ENCODE assay signal across 8 cellular contexts in genomic region chr5:180811623-180812119, GRCh38. TPM values are rescaled to one million over a fixed set of nuclear protein-coding genes. Genes with fewer than 3 reads are reported as not detected.
DNase-seq lines count a peak whose midpoint lies in the region; ATAC-seq and TF ChIP-seq lines count a peak whose summit lies in the region.

No MANE protein-coding gene starts in this region.

- peak overlapping the region; percentile 88 for H3K27ac Mint-ChIP-seq in endodermal cell
- peak overlapping the region; percentile 93 for H3K27ac Mint-ChIP-seq in progenitor cell of endocrine pancreas

- intact Hi-C loops in PC-3 (cut with micrococcal nuclease), result no loop called here

- H3K9me3 ChIP-seq in DND-41 (ENCODE audit: insufficient read depth, low read length, severe bottlenecking) (no peaks in the 10 kb centered on the region), PC-3 (ENCODE audit: low read length) (no peaks in the 10 kb centered on the region), endodermal cell (ENCODE audit: control insufficient read depth, low read length) (no peaks in the 10 kb centered on the region)

- H3K9me3 Mint-ChIP-seq in endodermal cell (no peaks in the 10 kb centered on the region), progenitor cell of endocrine pancreas (ENCODE audit: low read depth) (no peaks in the 10 kb centered on the region)

- H3K9ac ChIP-seq in DND-41 (ENCODE audit: low read depth, low read length) (peak overlapping the region; percentile 96), PC-3 (ENCODE audit: low read length) (no peak overlapping the region), endodermal cell (ENCODE audit: extremely low read depth, low read length, poor library complexity, severe bottlenecking) (no peak overlapping the region)

- CTCF ChIA-PET in PC-3 (lab: Charles Lee), result no interaction called here

- H3K36me3 ChIP-seq in DND-41 (ENCODE audit: insufficient read depth, low read length) (peaks cover 19% of the 10 kb centered on the region), PC-3 (ENCODE audit: low read depth, low read length) (no peaks in the 10 kb centered on the region), endodermal cell (ENCODE audit: control insufficient read depth, insufficient read depth, low read length) (no peaks in the 10 kb centered on the region)

- peaks cover 10% of the 10 kb centered on the region for H3K36me3 Mint-ChIP-seq in endodermal cell (ENCODE audit: low read depth)
- peaks cover 2% of the 10 kb centered on the region for H3K36me3 Mint-ChIP-seq in progenitor cell of endocrine pancreas (ENCODE audit: insufficient read depth)

- TF ChIP-seq CTCF in DND-41 (IDR thresholded peaks at IDR 0.05; ENCODE audit: borderline replicate concordance, extremely low read depth, low read length, poor library complexity, severe bottlenecking) (no peak), PC-3 (conservative IDR thresholded peaks at IDR 0.05; ENCODE audit: low read depth, low read length) (no peak), endodermal cell (conservative IDR thresholded peaks at IDR 0.05) (no peak), progenitor cell of endocrine pancreas (IDR thresholded peaks at IDR 0.05; ENCODE audit: unreplicated experiment) (no peak)

- H3K9me2 ChIP-seq in PC-3 (replicated peaks; ENCODE audit: low read length), result no peaks in the 10 kb centered on the region

- WGBS in endodermal cell (ENCODE audit: insufficient coverage in 1 of 2, insufficient read length in 1 of 2), 2 experiments, result 92 to 97% methylated on average over 9 to 10 of the region's 10 CpGs

- H3K79me2 ChIP-seq in DND-41 (ENCODE audit: insufficient read depth, low read length), result peaks cover 37% of the 10 kb centered on the region
- peaks cover 36% of the 10 kb centered on the region for H3K79me2 ChIP-seq in PC-3 (ENCODE audit: low read length)

- H4K20me1 ChIP-seq in DND-41 (ENCODE audit: insufficient read depth, low read length), result no peaks in the 10 kb centered on the region
- no peaks in the 10 kb centered on the region for H4K20me1 ChIP-seq in PC-3 (ENCODE audit: low read length)

- H3K4me3 Mint-ChIP-seq in endodermal cell (peak overlapping the region; percentile 75), progenitor cell of endocrine pancreas (ENCODE audit: low read depth) (peak overlapping the region; percentile 95)

- H3K4me2 ChIP-seq in DND-41 (ENCODE audit: insufficient read depth, low read length) (peak overlapping the region; percentile 90), PC-3 (ENCODE audit: low read length) (peak overlapping the region; percentile 92)

- H3F3A ChIP-seq in PC-3 (ENCODE audit: low read length, unreplicated experiment), result no peaks in the 10 kb centered on the region

- H3K4me1 Mint-ChIP-seq in endodermal cell, result peaks cover 35% of the 10 kb centered on the region
- H3K4me1 Mint-ChIP-seq in progenitor cell of endocrine pancreas (ENCODE audit: low read depth), result peaks cover 49% of the 10 kb centered on the region

- ATAC-seq in DND-41 (ENCODE audit: insufficient read depth, low read depth), result no peak
- ATAC-seq in PC-3, result no peak
- ATAC-seq in GM18511 (IDR thresholded peaks at IDR 0.05; ENCODE audit: unreplicated experiment), result no peak

- peaks cover 52% of the 10 kb centered on the region for H3K4me1 ChIP-seq in DND-41 (ENCODE audit: insufficient read depth, low read length)
- H3K4me1 ChIP-seq in PC-3 (ENCODE audit: insufficient read depth, low read length), result peaks cover 39% of the 10 kb centered on the region
- peaks cover 14% of the 10 kb centered on the region for H3K4me1 ChIP-seq in endodermal cell (ENCODE audit: control insufficient read depth, insufficient read depth, low read length)

- H3K27ac ChIP-seq in DND-41 (ENCODE audit: low read length) (0 out of 2 replicates have a peak overlapping the region, but pooled peaks have one; percentile 99), PC-3 (ENCODE audit: low read length) (no peak overlapping the region), endodermal cell (ENCODE audit: low read depth, low read length) (no peak overlapping the region)

- H3K27me3 ChIP-seq in DND-41 (ENCODE audit: insufficient read depth, low read length, poor library complexity) (no peaks in the 10 kb centered on the region), PC-3 (ENCODE audit: low read length) (no peaks in the 10 kb centered on the region), endodermal cell (ENCODE audit: control insufficient read depth, insufficient read depth, low read length, poor library complexity, severe bottlenecking) (no peaks in the 10 kb centered on the region)

- H3K4me3 ChIP-seq in DND-41 (ENCODE audit: low read depth in 1 of 2, low read length in 2 of 2) (peak overlapping the region in 1 of 2 experiments; percentile 74; a peak in 2 of 4 replicates), PC-3 (ENCODE audit: low read length) (peak overlapping the region; percentile 74; the same call in 1 of the 2 replicates), endodermal cell (ENCODE audit: low read length) (peak overlapping the region; percentile 93)

- POLR2A ChIA-PET in PC-3 (lab: Charles Lee; ENCODE audit: unreplicated experiment), result no interaction called here

- H2AFZ ChIP-seq in DND-41 (ENCODE audit: low read depth, low read length) (peak overlapping the region; percentile 91; the same call in 1 of the 2 replicates), PC-3 (ENCODE audit: low read length) (no peak overlapping the region)

- BruUV-seq in PC-3 (replicated peaks; lab: Mats Ljungman, UMichigan), result no TSS peak

- DNase-seq in DND-41 (no peak), PC-3 (no peak), endodermal cell (peak; percentile 50), progenitor cell of endocrine pancreas (ENCODE audit: low spot score, unreplicated experiment) (no peak), iPS-NIHi11 (ENCODE audit: low spot score) (no peak), anterior cingulate cortex (lab: John Stamatoyannopoulos, UW) (no peak), nucleus accumbens (lab: John Stamatoyannopoulos, UW) (no peak)

- H3K27me3 Mint-ChIP-seq in endodermal cell (ENCODE audit: insufficient read depth) (peaks cover 5% of the 10 kb centered on the region), progenitor cell of endocrine pancreas (no peaks in the 10 kb centered on the region)

RNA-seq across cellular contexts. Expression of gene MGAT1, which starts 9.1 kb away (rescaled TPM):
- total RNA-seq in PC-3 (2014; rRNA removed) (104 and 132 TPM in 2 replicates), endodermal cell (100 to 1,000 TPM in 1 of 2 donors, 10 to 100 TPM in 1; 76.2 to 101 TPM), progenitor cell of endocrine pancreas (63.8 and 66.9 TPM in 2 replicates)
- 58.9 TPM for polyA plus RNA-seq in endodermal cell (2013, experiment 1 of 2)
- polyA plus RNA-seq in endodermal cell (2013, experiment 2 of 2), result 55.0 TPM

RNA-seq across cellular contexts. Expression of gene ZFP62, which starts 49.4 kb away (rescaled TPM):
- total RNA-seq in PC-3 (2014; rRNA removed), result 16.6 and 24.3 TPM in 2 replicates
- total RNA-seq in endodermal cell, result 10 to 100 TPM; 37.3 to 44.6 TPM
- 43.3 TPM for polyA plus RNA-seq in endodermal cell (2013, experiment 1 of 2)
- polyA plus RNA-seq in endodermal cell (2013, experiment 2 of 2), result 36.4 TPM
- total RNA-seq in progenitor cell of endocrine pancreas, result 62.0 and 63.1 TPM in 2 replicates
